In the genomic region with DNA sequence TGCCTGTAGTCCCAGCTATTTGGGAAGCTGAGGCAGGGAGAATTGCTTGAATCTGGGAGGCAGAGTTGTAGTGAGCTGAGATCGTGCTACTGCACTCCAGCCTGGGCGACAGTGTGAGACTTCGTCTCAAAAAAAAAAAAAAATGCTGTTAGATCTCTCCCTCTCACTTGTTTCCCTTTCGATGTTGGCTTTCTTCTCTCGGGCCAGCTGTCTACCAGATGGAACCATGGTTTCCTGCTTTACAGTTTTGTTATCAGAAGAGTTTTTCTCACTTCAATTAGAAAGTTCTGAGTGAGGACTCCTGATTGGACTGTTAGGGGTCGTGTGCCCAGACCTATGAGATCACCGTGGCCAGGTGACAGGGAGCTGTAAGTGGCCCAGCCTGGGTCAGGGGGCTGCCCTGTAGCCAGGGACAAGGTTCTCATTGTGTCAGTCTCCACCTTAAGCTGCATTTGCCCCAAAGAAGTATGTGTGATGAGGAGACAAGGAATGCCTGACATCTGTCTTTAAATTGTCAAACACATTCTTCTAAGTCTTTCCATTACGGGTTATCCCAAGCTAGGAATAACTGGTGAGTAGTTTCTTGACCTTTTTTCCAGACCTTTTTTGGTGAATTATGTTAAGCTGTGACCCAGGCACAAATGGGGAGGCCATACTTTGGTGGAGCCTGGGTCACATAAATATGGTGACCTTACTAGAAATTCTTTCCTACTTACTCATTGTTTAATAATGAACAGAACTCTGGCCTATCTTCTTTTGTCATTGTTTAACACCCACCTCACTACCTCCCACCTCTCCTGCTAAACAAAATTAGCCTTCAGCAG, we compare ENCODE assay signal across 8 cellular contexts. TPM values are rescaled to one million over a fixed set of nuclear protein-coding genes. Genes with fewer than 3 reads are reported as not detected.
DNase-seq lines count a peak whose midpoint lies in the region; ATAC-seq lines count a peak whose summit lies in the region.

No MANE protein-coding gene starts in this region.

- H3K27me3 ChIP-seq in trophoblast cell (ENCODE audit: insufficient read depth, low read length) = no peaks in the 10 kb centered on the region

- WGBS in trophoblast cell (ENCODE audit: extremely low coverage, insufficient coverage, insufficient read length) = no CpG with 5 or more reads among the region's 8 CpGs

- H3K4ac ChIP-seq in trophoblast cell (ENCODE audit: low read depth, low read length) = no peak overlapping the region

- no peak overlapping the region for H3K9ac ChIP-seq in trophoblast cell (ENCODE audit: low read length)

- peaks cover 0 to 2% of the 10 kb centered on the region in 2 experiments for H3K36me3 ChIP-seq in trophoblast cell (ENCODE audit: control insufficient read depth in 1 of 2, insufficient read depth in 2 of 2, low read length in 2 of 2)

- no peak overlapping the region for H3K14ac ChIP-seq in trophoblast cell (ENCODE audit: low read length)

- H3K79me1 ChIP-seq in trophoblast cell (ENCODE audit: low read length) = peaks cover 7% of the 10 kb centered on the region

- peak overlapping the region; percentile 28 for H4K91ac ChIP-seq in trophoblast cell (ENCODE audit: low read depth, low read length)

- no peak overlapping the region for H2AFZ ChIP-seq in trophoblast cell (ENCODE audit: insufficient read depth, low read length, poor library complexity)

- peaks cover 3 to 23% of the 10 kb centered on the region in 2 experiments for H3K4me1 ChIP-seq in trophoblast cell (ENCODE audit: control insufficient read depth in 1 of 2, insufficient read depth in 2 of 2, low read length in 2 of 2)

- H2BK12ac ChIP-seq in trophoblast cell (ENCODE audit: low read length) = no peak overlapping the region

- H2BK5ac ChIP-seq in trophoblast cell (ENCODE audit: low read depth, low read length, poor library complexity) = peak overlapping the region; percentile 21

- H3K27ac ChIP-seq in trophoblast cell (ENCODE audit: low read depth, low read length) = peak overlapping the region; percentile 76

- DNase-seq in EH (ENCODE audit: low read depth) = peak; percentile 87
- peak; percentile 14 for DNase-seq in LHCN-M2 (ENCODE audit: low read depth)
- DNase-seq in astrocyte of the hippocampus (ENCODE audit: low read depth, low spot score) = peak; percentile 16
- DNase-seq in trophoblast cell = peak; percentile 64 to 91
- DNase-seq in A172 (ENCODE audit: low spot score) = no peak
- no peak for DNase-seq in NOMO-1 (lab: John Stamatoyannopoulos, UW; ENCODE audit: unreplicated experiment in 2 of 2)
- no peak for DNase-seq in HUDEP-2 (lab: John Stamatoyannopoulos, UW; ENCODE audit: unreplicated experiment in 76 of 76)

- no peak overlapping the region for H3K18ac ChIP-seq in trophoblast cell (ENCODE audit: low read length)

- H2AK5ac ChIP-seq in trophoblast cell (ENCODE audit: low read length) = no peak overlapping the region

- no peak overlapping the region for H3K4me3 ChIP-seq in trophoblast cell (ENCODE audit: low read depth, low read length)

- H2BK120ac ChIP-seq in trophoblast cell (ENCODE audit: insufficient read depth, low read length, poor library complexity) = no peak overlapping the region

- ATAC-seq in GM21529 (IDR thresholded peaks at IDR 0.05; ENCODE audit: unreplicated experiment) = peak; percentile 86

- no peak overlapping the region for H3K4me2 ChIP-seq in trophoblast cell (ENCODE audit: low read length)

- H3K9me3 ChIP-seq in trophoblast cell (ENCODE audit: insufficient read depth, low read depth, low read length) = no peaks in the 10 kb centered on the region

- H4K8ac ChIP-seq in trophoblast cell (ENCODE audit: low read depth, low read length) = no peak overlapping the region

- H3K79me2 ChIP-seq in trophoblast cell (ENCODE audit: control insufficient read depth, insufficient read depth, low read length, poor library complexity) = peaks cover 1% of the 10 kb centered on the region

- H3K23ac ChIP-seq in trophoblast cell (ENCODE audit: low read length) = no peak overlapping the region

- no peak overlapping the region for H4K12ac ChIP-seq in trophoblast cell (ENCODE audit: low read depth, low read length)

RNA-seq across cellular contexts. Expression of gene SNAPC5, which starts 25.2 kb away (rescaled TPM):
- 14.5 and 17.6 TPM in 2 replicates for total RNA-seq in LHCN-M2 (2014; rRNA removed)
- 18.5 TPM for polyA plus RNA-seq in LHCN-M2 (2012)
- 12.2 and 13.4 TPM in 2 replicates for polyA plus RNA-seq in trophoblast cell (2013)
- 30.1 and 33.5 TPM in 2 replicates for total RNA-seq in A172 (2014; rRNA removed; shearing (Covaris generic))

RNA-seq across cellular contexts. Expression of gene RPL4, which starts 32.3 kb away (rescaled TPM):
- total RNA-seq in LHCN-M2 (2014; rRNA removed) = 4,112 and 6,708 TPM in 2 replicates
- 3,484 TPM for polyA plus RNA-seq in LHCN-M2 (2012)
- 2,018 and 2,074 TPM in 2 replicates for polyA plus RNA-seq in trophoblast cell (2013)
- total RNA-seq in A172 (2014; rRNA removed; shearing (Covaris generic)) = 2,139 and 2,612 TPM in 2 replicates

RNA-seq across cellular contexts. Expression of gene ZWILCH, which starts 32.7 kb away (rescaled TPM):
- total RNA-seq in LHCN-M2 (2014; rRNA removed) = 44.9 and 51.1 TPM in 2 replicates
- 9.9 TPM for polyA plus RNA-seq in LHCN-M2 (2012)
- polyA plus RNA-seq in trophoblast cell (2013) = 15.2 and 15.5 TPM in 2 replicates
- total RNA-seq in A172 (2014; rRNA removed; shearing (Covaris generic)) = 44.4 and 51.4 TPM in 2 replicates

Comparison
In these comparisons a context has a peak if more than half of its experiments do, and no peak if none do; other contexts are left out.
1. DNase-seq: peak in EH (single experiment), LHCN-M2 (single experiment), astrocyte of the hippocampus (single experiment) and trophoblast cell (2 of 2); none in A172 (single experiment), NOMO-1 (0 of 2) and HUDEP-2 (0 of 76).